Comparison of ENCODE assay signal across 31 cellular contexts in genomic region chr3:47276558-47276957, GRCh38.
"Had no signal": no experiment of that assay in that cellular context is flagged by ENCODE, and none has a peak within 500 bp of the region (broad histone marks: within the 10 kb centered on the region; RNA-seq: fewer than 3 reads in every experiment).

No MANE protein-coding gene starts in this region.

- H3K27ac ChIP-seq: adrenal gland, cardiac muscle cell, VCaP had no signal

- H3K4me3 ChIP-seq: adrenal gland, cardiac muscle cell had no signal

- H3K27me3 ChIP-seq: adrenal gland, cardiac muscle cell had no signal

- H3K36me3 ChIP-seq: adrenal gland, cardiac muscle cell had no signal

- ATAC-seq: activated CD8-positive, alpha-beta T cell treated with anti-CD3 and anti-CD28 coated beads for 36 hours; activated naive CD4-positive, alpha-beta T cell treated with anti-CD3 and anti-CD28 coated beads, Interleukin-2, amount 50 U/mL, for 72 hours; activated T-cell treated with anti-CD3 and anti-CD28 coated beads, Interleukin-2, amount 50 U/mL, for 4 hours; activated T-cell treated with anti-CD3 and anti-CD28 coated beads, Interleukin-2, amount 50 U/mL, for 72 hours; activated T-helper 17 cell treated with anti-CD3 and anti-CD28 coated beads, Interleukin-2, amount 50 U/mL, for 72 hours had no signal

- H3K9me3 ChIP-seq: adrenal gland had no signal

- DNase-seq: activated B cell treated with CpG ODN at 0.5 μM for 24 hours; activated CD4-positive, alpha-beta memory T cell treated with anti-CD3 and anti-CD28 coated beads for 36 hours; activated CD4-positive, alpha-beta T cell treated with anti-CD3 and anti-CD28 coated beads for 4 hours; activated CD4-positive, alpha-beta T cell treated with anti-CD3 and anti-CD28 coated beads, Interleukin-2, amount 10 ng/mL, durations not matched to agents 24 days and 14 days; activated CD4-positive, alpha-beta T cell treated with anti-CD3 and anti-CD28 coated beads, Interleukin-2, amount 50 U/mL, for 1 hour; activated CD4-positive, alpha-beta T cell treated with anti-CD3 and anti-CD28 coated beads, Interleukin-2, amount 50 U/mL, for 4 hours; activated CD4-positive, CD25-positive, alpha-beta regulatory T cell treated with anti-CD3 and anti-CD28 coated beads, Interleukin-2, amount 50 U/mL, for 72 hours; activated CD8-positive, alpha-beta memory T cell treated with anti-CD3 and anti-CD28 coated beads, Interleukin-2, amount 50 U/mL, for 4 hours; activated CD8-positive, alpha-beta T cell treated with anti-CD3 and anti-CD28 coated beads for 36 hours; activated effector memory CD4-positive, alpha-beta T cell treated with anti-CD3 and anti-CD28 coated beads, Interleukin-2, amount 50 U/mL, for 16 hours; activated gamma-delta T cell treated with Interleukin-2 at 50 U/mL for 16 hours; activated naive CD4-positive, alpha-beta T cell; activated naive CD4-positive, alpha-beta T cell treated with anti-CD3 and anti-CD28 coated beads for 36 hours; activated naive CD4-positive, alpha-beta T cell treated with anti-CD3 and anti-CD28 coated beads, Interleukin-2, amount 50 U/mL, for 16 hours; activated naive CD8-positive, alpha-beta T cell treated with anti-CD3 and anti-CD28 coated beads for 36 hours; activated T-cell treated with anti-CD3 and anti-CD28 coated beads for 4 hours; activated T-cell treated with anti-CD3 and anti-CD28 coated beads, Interleukin-2, amount 50 U/mL, for 1 hour; activated T-cell treated with anti-CD3 and anti-CD28 coated beads, Interleukin-2, amount 50 U/mL, for 4 hours; activated T-cell treated with anti-CD3 and anti-CD28 coated beads, Interleukin-2, amount 50 U/mL, for 72 hours; amniotic stem cell; aorta; caudate nucleus; cerebellar nuclear complex; T-helper 1 cell; T-helper 2 cell; T-helper 9 cell had no signal
